1 cellular context compared by ENCODE assay signal in genomic region chr19:39352549-39353285, GRCh38.
A peak's percentile ranks its signal among the peaks of the same experiment; 100 is the strongest.
TF ChIP-seq lines count a peak whose summit lies in the region.

No MANE protein-coding gene starts in this region.

TF ChIP-seq in HepG2, 621 proteins besides CTCF, POLR2A, EP300 and RAD21:
- TF ChIP-seq MAFK (conservative IDR thresholded peaks at IDR 0.05 in 1 of 2, IDR thresholded peaks at IDR 0.05 in 1 of 2; ENCODE audit: low read length in 2 of 2) (0 out of 4 replicates have a peak, but pooled peaks of 1 of the 2 experiments have one; percentile 14), FOSL2 (CRISPR knock-in tag; IDR thresholded peaks at IDR 0.05) (no peak)
